In the genomic region with DNA sequence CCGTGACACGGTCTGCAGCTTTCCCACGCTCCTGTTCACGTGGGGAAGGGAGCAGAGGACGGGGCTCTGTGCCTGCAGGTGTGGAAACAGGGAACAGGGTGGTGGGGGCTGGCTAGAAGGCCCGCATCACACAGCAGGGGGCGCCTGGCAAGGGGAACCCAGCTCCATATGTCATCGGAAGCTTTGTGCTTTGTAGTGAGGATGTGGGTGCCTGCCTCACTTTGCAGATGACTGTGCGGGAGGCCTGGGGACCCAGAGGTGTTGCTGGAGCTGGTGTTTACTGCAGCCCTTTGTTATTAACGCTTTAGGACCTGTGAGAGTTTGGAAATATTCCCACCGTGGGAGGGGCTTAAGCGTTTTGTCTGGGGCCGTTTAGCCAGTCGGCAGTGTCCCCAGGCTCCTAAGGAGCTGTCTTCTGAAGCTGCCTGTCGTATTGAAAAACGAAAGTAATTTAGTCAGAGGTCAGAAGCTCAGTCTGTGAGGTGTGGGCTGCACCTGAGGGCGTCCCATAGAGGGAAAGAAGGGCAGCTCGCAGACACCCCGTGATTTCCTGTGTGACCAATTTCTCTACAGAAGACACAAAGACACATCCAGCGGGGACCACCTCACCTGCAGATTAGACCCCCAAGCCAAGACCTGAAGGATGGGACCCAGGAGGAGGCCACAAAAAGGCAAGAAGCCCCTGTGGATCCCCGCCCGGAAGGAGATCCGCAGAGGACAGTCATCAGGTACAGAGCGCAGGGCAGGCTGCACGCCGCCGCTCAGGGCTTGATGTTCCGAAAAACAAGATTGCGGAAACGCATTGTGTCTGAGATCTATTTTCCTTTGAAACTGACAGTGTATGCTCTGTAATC, we compare ENCODE assay signal across 10 cellular contexts. TPM values are rescaled to one million over a fixed set of nuclear protein-coding genes. Genes with fewer than 3 reads are reported as not detected.
DNase-seq lines count a peak whose midpoint lies in the region; ATAC-seq and TF ChIP-seq lines count a peak whose summit lies in the region.
"Had no signal": no experiment of that assay in that cellular context is flagged by ENCODE, and none has a peak within 500 bp of the region (broad histone marks: within the 10 kb centered on the region; RNA-seq: fewer than 3 reads in every experiment).

No MANE protein-coding gene starts in this region.

- POLR2A ChIA-PET in activated CD8-positive, alpha-beta T cell treated with anti-CD3 and anti-CD28 coated beads, Interleukin-2, amount 10 ng/mL, durations not matched to agents 7 days and 5 days (lab: Charles Lee) = interaction anchor here (0.7 to 2.4 kb wide), 13 partner anchors 9 to 148 kb away, joined by 3 to 44 read pairs (median 6); a partner anchor contains a TSS

- ATAC-seq in Right ventricle myocardium superior (ENCODE audit: poor library complexity) = no peak
- no peak for ATAC-seq in left ventricle myocardium superior
- ATAC-seq in HG03439 (IDR thresholded peaks at IDR 0.05; ENCODE audit: unreplicated experiment) = peak; percentile 83
- peak; percentile 99 for ATAC-seq in activated CD8-positive, alpha-beta T cell treated with anti-CD3 and anti-CD28 coated beads, Interleukin-2, amount 10 ng/mL, durations not matched to agents 7 days and 5 days
- peak; percentile 56 to 68 for ATAC-seq in lower lobe of right lung
- ATAC-seq in GM18861 (IDR thresholded peaks at IDR 0.05; ENCODE audit: unreplicated experiment) = no peak

- peak overlapping the region; percentile 97 for H3K27ac Mint-ChIP-seq in activated CD8-positive, alpha-beta T cell treated with anti-CD3 and anti-CD28 coated beads, Interleukin-2, amount 10 ng/mL, durations not matched to agents 7 days and 5 days

- H3K27me3 Mint-ChIP-seq in activated CD8-positive, alpha-beta T cell treated with anti-CD3 and anti-CD28 coated beads, Interleukin-2, amount 10 ng/mL, durations not matched to agents 7 days and 5 days (ENCODE audit: low read depth) = no peaks in the 10 kb centered on the region

- CTCF ChIA-PET in activated CD8-positive, alpha-beta T cell treated with anti-CD3 and anti-CD28 coated beads, Interleukin-2, amount 10 ng/mL, durations not matched to agents 7 days and 5 days (lab: Charles Lee) = interaction anchor here (0.8 to 2.5 kb wide), 27 partner anchors 9 to 327 kb away, joined by 3 to 41 read pairs (median 7); a partner anchor contains a TSS

- H3K9me3 Mint-ChIP-seq in activated CD8-positive, alpha-beta T cell treated with anti-CD3 and anti-CD28 coated beads, Interleukin-2, amount 10 ng/mL, durations not matched to agents 7 days and 5 days (ENCODE audit: insufficient read depth) = no peaks in the 10 kb centered on the region

- H3K4me1 Mint-ChIP-seq in activated CD8-positive, alpha-beta T cell treated with anti-CD3 and anti-CD28 coated beads, Interleukin-2, amount 10 ng/mL, durations not matched to agents 7 days and 5 days (ENCODE audit: low read depth) = peaks cover 23% of the 10 kb centered on the region

- DNase-seq in Right ventricle myocardium superior = peak; percentile 43
- DNase-seq in left ventricle myocardium superior = no peak
- peak; percentile 94 for DNase-seq in activated CD8-positive, alpha-beta T cell treated with anti-CD3 and anti-CD28 coated beads, Interleukin-2, amount 10 ng/mL, durations not matched to agents 7 days and 5 days
- DNase-seq in lower lobe of right lung = peak; percentile 48
- DNase-seq in OCI-M2 (lab: John Stamatoyannopoulos, UW; ENCODE audit: unreplicated experiment) = no peak
- DNase-seq in foreskin fibroblast = no peak

- TF ChIP-seq CTCF in lower lobe of right lung (IDR thresholded peaks at IDR 0.05) (peak; percentile 29), foreskin fibroblast (IDR thresholded peaks at IDR 0.05; ENCODE audit: low read depth, low read length) (no peak)

- peak overlapping the region; percentile 76 for H3K4me3 Mint-ChIP-seq in activated CD8-positive, alpha-beta T cell treated with anti-CD3 and anti-CD28 coated beads, Interleukin-2, amount 10 ng/mL, durations not matched to agents 7 days and 5 days

- no peaks in the 10 kb centered on the region for H3K27me3 ChIP-seq in lower lobe of right lung (ENCODE audit: low read depth)

- peaks cover 31% of the 10 kb centered on the region for H3K36me3 Mint-ChIP-seq in activated CD8-positive, alpha-beta T cell treated with anti-CD3 and anti-CD28 coated beads, Interleukin-2, amount 10 ng/mL, durations not matched to agents 7 days and 5 days (ENCODE audit: low read depth)

- H3K4me1 ChIP-seq in lower lobe of right lung = no peaks in the 10 kb centered on the region

- no peaks in the 10 kb centered on the region for H3K9me3 ChIP-seq in lower lobe of right lung

- intact Hi-C loops in Right ventricle myocardium superior (cut with DNase I) = no loop called here
- intact Hi-C loops in left ventricle myocardium superior (cut with micrococcal nuclease) = no loop called here
- intact Hi-C loops in lower lobe of right lung (cut with DNase I) = no loop called here

- peak overlapping the region; percentile 41 for H3K27ac ChIP-seq in lower lobe of right lung

- peaks cover 78% of the 10 kb centered on the region for H3K36me3 ChIP-seq in lower lobe of right lung

- peak overlapping the region; percentile 6 for H3K4me3 ChIP-seq in lower lobe of right lung
- H3K4me3 ChIP-seq in foreskin fibroblast (ENCODE audit: low read depth in 1 of 2, low read length in 2 of 2) = no peak overlapping the region

RNA-seq across cellular contexts. Expression of a gene that starts 9.1 kb away (rescaled TPM):
- total RNA-seq in Right ventricle myocardium superior (20.3 TPM), left ventricle myocardium superior (21.4 TPM), lower lobe of right lung (41.9 TPM)
- total RNA-seq in activated CD8-positive, alpha-beta T cell treated with anti-CD3 and anti-CD28 coated beads, Interleukin-2, amount 10 ng/mL, durations not matched to agents 7 days and 5 days = 10 to 100 TPM; 42.2 to 49.2 TPM

RNA-seq across cellular contexts. Expression of a gene that starts 18.6 kb away (rescaled TPM):
- total RNA-seq in Right ventricle myocardium superior (11.3 TPM), left ventricle myocardium superior (12.6 TPM), lower lobe of right lung (29.7 TPM)
- 10 to 100 TPM; 63.1 to 66.8 TPM for total RNA-seq in activated CD8-positive, alpha-beta T cell treated with anti-CD3 and anti-CD28 coated beads, Interleukin-2, amount 10 ng/mL, durations not matched to agents 7 days and 5 days

RNA-seq across cellular contexts. Expression of a gene that starts 18.6 kb away (rescaled TPM):
- total RNA-seq in Right ventricle myocardium superior (153 TPM), left ventricle myocardium superior (155 TPM), lower lobe of right lung (190 TPM)
- total RNA-seq in activated CD8-positive, alpha-beta T cell treated with anti-CD3 and anti-CD28 coated beads, Interleukin-2, amount 10 ng/mL, durations not matched to agents 7 days and 5 days = 100 to 1,000 TPM; 248 TPM

RNA-seq across cellular contexts. Expression of a gene that starts 25.5 kb away (rescaled TPM):
- total RNA-seq in Right ventricle myocardium superior (0.22 TPM), left ventricle myocardium superior (0.12 TPM), lower lobe of right lung (0.86 TPM)
- total RNA-seq in activated CD8-positive, alpha-beta T cell treated with anti-CD3 and anti-CD28 coated beads, Interleukin-2, amount 10 ng/mL, durations not matched to agents 7 days and 5 days = 10 to 100 TPM; 56.8 to 57.0 TPM

RNA-seq across cellular contexts. Expression of a gene that starts 42.0 kb away (rescaled TPM):
- total RNA-seq in Right ventricle myocardium superior = 1.9 TPM
- 2.1 TPM for total RNA-seq in left ventricle myocardium superior
- total RNA-seq in activated CD8-positive, alpha-beta T cell treated with anti-CD3 and anti-CD28 coated beads, Interleukin-2, amount 10 ng/mL, durations not matched to agents 7 days and 5 days = under 1 TPM in 1 of 2 experiments, not detected in 1; 0.34 TPM
- 0.62 TPM for total RNA-seq in lower lobe of right lung
- total RNA-seq: Daoy, dermis microvascular lymphatic vessel endothelial cell had no signal

Comparison
In these comparisons a context has a peak if more than half of its experiments do, and no peak if none do; other contexts are left out.
1. DNase-seq: peak in Right ventricle myocardium superior (single experiment), activated CD8-positive, alpha-beta T cell treated with anti-CD3 and anti-CD28 coated beads, Interleukin-2, amount 10 ng/mL, durations not matched to agents 7 days and 5 days (single experiment) and lower lobe of right lung (single experiment); none in left ventricle myocardium superior (single experiment), OCI-M2 (single experiment) and foreskin fibroblast (0 of 2).
2. ATAC-seq: peak in HG03439 (single experiment), activated CD8-positive, alpha-beta T cell treated with anti-CD3 and anti-CD28 coated beads, Interleukin-2, amount 10 ng/mL, durations not matched to agents 7 days and 5 days (single experiment) and lower lobe of right lung (2 of 2); none in Right ventricle myocardium superior (single experiment), left ventricle myocardium superior (single experiment) and GM18861 (single experiment).